ENCODE assay signal across 8 cellular contexts in the genomic region with DNA sequence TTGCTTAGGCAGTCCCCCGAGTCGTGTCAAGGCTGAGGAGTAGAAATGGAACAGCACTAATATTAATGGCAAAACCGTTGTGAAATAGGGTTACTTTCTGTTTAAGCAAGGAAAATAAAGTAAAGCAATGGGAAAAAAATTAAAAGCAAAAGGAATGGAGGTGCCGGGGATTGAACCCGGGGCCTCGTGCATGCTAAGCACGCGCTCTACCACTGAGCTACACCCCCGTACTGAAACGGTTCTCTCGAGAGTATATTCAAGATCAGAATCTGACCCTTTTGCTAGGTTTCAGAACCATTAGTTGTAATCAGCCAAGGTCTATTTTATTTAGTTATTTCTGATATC.
DNase-seq lines count a peak whose midpoint lies in the region; ATAC-seq, FAIRE-seq and TF ChIP-seq lines count a peak whose summit lies in the region.

No MANE protein-coding gene starts in this region.

- H3K4me1 ChIP-seq in small intestine (ENCODE audit: control insufficient read depth in 2 of 2, insufficient read depth in 1 of 2, low read depth in 1 of 2, low read length in 1 of 2), result peaks cover 0 to 4% of the 10 kb centered on the region in 2 donors

- no peaks in the 10 kb centered on the region for H3K27me3 ChIP-seq in brain microvascular endothelial cell (replicated peaks)
- H3K27me3 ChIP-seq in small intestine (ENCODE audit: control insufficient read depth in 2 of 2, insufficient read depth in 2 of 2, low read length in 2 of 2), result no peaks in the 10 kb centered on the region

- no peaks in the 10 kb centered on the region for H3K9me3 ChIP-seq in small intestine (ENCODE audit: control insufficient read depth, low read depth)

- DNase-seq in GM10248 (ENCODE audit: extremely low spot score) (peak; percentile 46), NCI-H1694 treated with DMSO at 0.1 percent for 48 hours (lab: John Stamatoyannopoulos, UW) (peak; percentile 81), UCSD-AML1 (lab: John Stamatoyannopoulos, UW; ENCODE audit: unreplicated experiment) (peak; percentile 77), brain microvascular endothelial cell (peak; percentile 59), iPS-NIHi7 (ENCODE audit: extremely low spot score) (peak; percentile 20), small intestine (peak; percentile 78)

- H3K4me3 ChIP-seq in brain microvascular endothelial cell (ENCODE audit: low read depth, low read length) (peak overlapping the region; percentile 79), small intestine (ENCODE audit: low read depth in 1 of 2, low read length in 2 of 2) (peak overlapping the region; percentile 55 to 65)

- no peaks in the 10 kb centered on the region for H3K36me3 ChIP-seq in brain microvascular endothelial cell (replicated peaks)
- H3K36me3 ChIP-seq in small intestine (ENCODE audit: control insufficient read depth in 2 of 2, insufficient read depth in 2 of 2, low read length in 2 of 2), result no peaks in the 10 kb centered on the region

- ATAC-seq in HG02759 (IDR thresholded peaks at IDR 0.05; ENCODE audit: unreplicated experiment) (peak; percentile 65), GM21526 (IDR thresholded peaks at IDR 0.05; ENCODE audit: low FRiP score, unreplicated experiment) (no peak)

- POLR2A ChIA-PET in GM10248 (lab: Yijun Ruan, JAX), result no interaction called here

- H3K27ac ChIP-seq in brain microvascular endothelial cell, result peak overlapping the region; percentile 72
- H3K27ac ChIP-seq in small intestine (ENCODE audit: low read depth in 1 of 2, low read length in 1 of 2), result peak overlapping the region in 1 of 2 donors; percentile 71

- CTCF ChIA-PET in GM10248 (lab: Yijun Ruan, JAX), result interaction anchor here (0.7 to 6.5 kb wide), 42 partner anchors 8 to 936 kb away, joined by 3 to 79 read pairs (median 4); partner anchors contain the start of gene TRIM27

- no peak for TF ChIP-seq CTCF in GM10248 (IDR thresholded peaks at IDR 0.05; ENCODE audit: control extremely low read depth, extremely low read depth, low read depth, missing control alignments)
- TF ChIP-seq CTCF in brain microvascular endothelial cell (IDR thresholded peaks at IDR 0.05; ENCODE audit: low read depth, low read length, missing control alignments), result no peak

- in situ Hi-C loops in brain microvascular endothelial cell (cut with HindIII; ENCODE audit: low pct_ligation_motif_present, low sequenced_read_pairs), result no loop called here

- WGBS in small intestine, 3 donors, result 1 to 3% (median 1%) methylated on average over 11 of the region's 11 CpGs

- FAIRE-seq in small intestine (lab: Jason Lieb, UNC), result no peak

Comparison
In these comparisons a context has a peak if more than half of its experiments do, and no peak if none do; other contexts are left out.
1. DNase-seq: peak in every context shown above with its lines; median percentile 81 in NCI-H1694 treated with DMSO at 0.1 percent for 48 hours; 78 in small intestine; 77 in UCSD-AML1; 59 in brain microvascular endothelial cell; 46 in GM10248; 20 in iPS-NIHi7.